In genomic region chr14:51239813-51240803, GRCh38 we compare ENCODE assay signal across 8 cellular contexts. TPM values are rescaled to one million over a fixed set of nuclear protein-coding genes. Genes with fewer than 3 reads are reported as not detected.
DNase-seq lines count a peak whose midpoint lies in the region; ATAC-seq and TF ChIP-seq lines count a peak whose summit lies in the region.

TSS of gene TMX1 (plus strand) at chr14:51240247. CDS start at chr14:51240293, 46 bp downstream.

- H3K4me3 ChIP-seq in effector memory CD4-positive, alpha-beta T cell (ENCODE audit: insufficient read depth, low read depth, low read length, poor library complexity, severe bottlenecking) = peak within 1 kb of the TSS; percentile 82
- H3K4me3 ChIP-seq in lung = peak within 1 kb of the TSS; percentile 97

- 1% methylated on average over 65 of the region's 65 CpGs for WGBS in lung, 2 donors

- H3K27me3 ChIP-seq in effector memory CD4-positive, alpha-beta T cell (replicated peaks; ENCODE audit: control insufficient read depth, insufficient read depth, low read length, poor library complexity, severe bottlenecking) = no peaks in the 10 kb centered on the region
- no peaks in the 10 kb centered on the region for H3K27me3 ChIP-seq in lung (ENCODE audit: control insufficient read depth, insufficient read depth)

- peak; percentile 97 for ATAC-seq in lung (ENCODE audit: insufficient read depth, low FRiP score)

- DNase-seq in COLO829 (ENCODE audit: low spot score) (peak; percentile 100), GM20000 (ENCODE audit: low spot score) (peak; percentile 89), HS-5 (ENCODE audit: low read depth) (peak; percentile 97), NK-92 (lab: John Stamatoyannopoulos, UW; ENCODE audit: unreplicated experiment) (peak; percentile 49), lung (ENCODE audit: low spot score) (peak; percentile 97)
- DNase-seq in activated CD8-positive, alpha-beta memory T cell treated with anti-CD3 and anti-CD28 coated beads for 1 hour (ENCODE audit: extremely low read depth in 1 of 2, low read depth in 1 of 2) = peak; percentile 62 to 69
- peak; percentile 77 to 82 (median 81) for DNase-seq in effector memory CD4-positive, alpha-beta T cell
- DNase-seq in stimulated activated CD4-positive, alpha-beta T cell treated with anti-CD3 and anti-CD28 coated beads, TNF-alpha, amount 100 ng/mL, for 4 hours (ENCODE audit: low read depth in 3 of 3) = peak; percentile 71 to 72 (median 72)

- peak within 1 kb of the TSS; percentile 71 for H3K27ac ChIP-seq in effector memory CD4-positive, alpha-beta T cell (ENCODE audit: insufficient read depth, low read length, poor library complexity, severe bottlenecking)
- H3K27ac ChIP-seq in lung (ENCODE audit: low read depth in 1 of 2, low read length in 1 of 2) = peak within 1 kb of the TSS; percentile 66 to 94

- TF ChIP-seq CTCF in GM20000 (IDR thresholded peaks at IDR 0.05; ENCODE audit: extremely low read depth, missing control alignments) = no peak
- TF ChIP-seq CTCF in lung (IDR thresholded peaks at IDR 0.05; ENCODE audit: control extremely low read depth, extremely low read depth) = no peak

- H3K4me1 ChIP-seq in effector memory CD4-positive, alpha-beta T cell (ENCODE audit: control insufficient read depth, insufficient read depth, low read length, poor library complexity, severe bottlenecking) = peaks cover 21% of the 10 kb centered on the region
- peaks cover 0 to 7% of the 10 kb centered on the region in 2 donors for H3K4me1 ChIP-seq in lung (ENCODE audit: control insufficient read depth in 2 of 2, insufficient read depth in 2 of 2, low read length in 2 of 2)

- H3K9me3 ChIP-seq in effector memory CD4-positive, alpha-beta T cell (ENCODE audit: control insufficient read depth, low read length) = no peaks in the 10 kb centered on the region
- H3K9me3 ChIP-seq in lung (ENCODE audit: control insufficient read depth in 2 of 2, insufficient read depth in 1 of 2, low read length in 1 of 2) = no peaks in the 10 kb centered on the region

- H3K36me3 ChIP-seq in effector memory CD4-positive, alpha-beta T cell (ENCODE audit: control insufficient read depth, insufficient read depth, low read length) = no peaks in the 10 kb centered on the region
- peaks cover 0 to 4% of the 10 kb centered on the region in 2 donors for H3K36me3 ChIP-seq in lung (ENCODE audit: control insufficient read depth in 2 of 2, insufficient read depth in 2 of 2, low read length in 2 of 2)

RNA-seq across cellular contexts. Expression of gene TMX1, which starts in this region (rescaled TPM):
- 10 to 100 TPM; 29.9 to 31.7 TPM for total RNA-seq in lung
- polyA plus RNA-seq in lung = 10 to 100 TPM in 1 of 2 donors, 1 to 10 TPM in 1; 6.8 to 22.8 TPM

Comparison
In these comparisons a context has a peak if more than half of its experiments do, and no peak if none do; other contexts are left out.
1. Peak in every context shown above with its lines: DNase-seq, ATAC-seq, H3K4me3 ChIP-seq and H3K27ac ChIP-seq.
2. DNase-seq: peak in every context shown above with its lines; median percentile 100 in COLO829; 97 in HS-5; 97 in lung; 89 in GM20000; 81 in effector memory CD4-positive, alpha-beta T cell; 72 in stimulated activated CD4-positive, alpha-beta T cell treated with anti-CD3 and anti-CD28 coated beads, TNF-alpha, amount 100 ng/mL, for 4 hours; 66 in activated CD8-positive, alpha-beta memory T cell treated with anti-CD3 and anti-CD28 coated beads for 1 hour; 49 in NK-92.